In genomic region chr7:135653285-135654080, GRCh38 we compare ENCODE assay signal across 1 cellular context.
TF ChIP-seq lines count a peak whose summit lies in the region.

No MANE protein-coding gene starts in this region.

TF ChIP-seq in HEK293, 187 proteins besides CTCF, POLR2A, EP300 and RAD21 (continued from another document and continues in another):
- TF ChIP-seq ZBTB6 (tag by site-specific recombination; IDR thresholded peaks at IDR 0.05) (no peak), ZNF707 (tag by site-specific recombination; IDR thresholded peaks at IDR 0.05) (no peak), ZNF157 (tag by site-specific recombination; IDR thresholded peaks at IDR 0.05) (no peak), ZNF48 (tag by site-specific recombination; IDR thresholded peaks at IDR 0.05) (no peak), ZNF274 (IDR thresholded peaks at IDR 0.05; ENCODE audit: low read length) (no peak), ZNF274 (tag by site-specific recombination; IDR thresholded peaks at IDR 0.05; ENCODE audit: borderline replicate concordance) (no peak), ZNF354C (tag by site-specific recombination; IDR thresholded peaks at IDR 0.05; ENCODE audit: borderline replicate concordance, low read depth) (peak; percentile 94), SETDB1 (IDR thresholded peaks at IDR 0.05; ENCODE audit: insufficient read length, low read length) (no peak), ZNF561 (tag by site-specific recombination; IDR thresholded peaks at IDR 0.05; ENCODE audit: borderline replicate concordance) (no peak), PBX3 (CRISPR knock-in tag; IDR thresholded peaks at IDR 0.05) (no peak), ZNF596 (tag by site-specific recombination; IDR thresholded peaks at IDR 0.05) (no peak), ZNF600 (tag by site-specific recombination; IDR thresholded peaks at IDR 0.05) (no peak), PRDM6 (tag by site-specific recombination; IDR thresholded peaks at IDR 0.05) (no peak), ZNF449 (tag by site-specific recombination; IDR thresholded peaks at IDR 0.05) (no peak), KLF8 (tag by site-specific recombination; IDR thresholded peaks at IDR 0.05) (no peak), ZNF585B (tag by site-specific recombination; IDR thresholded peaks at IDR 0.05) (no peak), ZNF426 (tag by site-specific recombination; IDR thresholded peaks at IDR 0.05) (peak; percentile 98), ZNF366 (tag by site-specific recombination; conservative IDR thresholded peaks at IDR 0.05) (peak; percentile 57), SP2 (tag by site-specific recombination; IDR thresholded peaks at IDR 0.05) (no peak), GLI2 (tag by site-specific recombination; IDR thresholded peaks at IDR 0.05; ENCODE audit: borderline replicate concordance, low read depth) (peak; percentile 71; the same call in 1 of the 2 replicates), ZNF843 (tag by site-specific recombination; IDR thresholded peaks at IDR 0.05) (no peak), HOXC10 (CRISPR knock-in tag; IDR thresholded peaks at IDR 0.05) (no peak), ZNF670 (tag by site-specific recombination; IDR thresholded peaks at IDR 0.05; ENCODE audit: low read depth) (no peak), ZSCAN23 (tag by site-specific recombination; IDR thresholded peaks at IDR 0.05) (no peak), ZNF239 (tag by site-specific recombination; IDR thresholded peaks at IDR 0.05) (no peak), ZNF623 (tag by site-specific recombination; IDR thresholded peaks at IDR 0.05) (peak; percentile 85), ZNF747 (tag by site-specific recombination; IDR thresholded peaks at IDR 0.05) (no peak), KLF7 (tag by site-specific recombination; IDR thresholded peaks at IDR 0.05; ENCODE audit: borderline replicate concordance) (peak; percentile 43; the same call in 1 of the 2 replicates), GFI1B (tag by site-specific recombination; IDR thresholded peaks at IDR 0.05) (peak; percentile 43; the same call in 1 of the 2 replicates), ZBTB44 (tag by site-specific recombination; IDR thresholded peaks at IDR 0.05) (no peak), ZNF280D (tag by site-specific recombination; IDR thresholded peaks at IDR 0.05) (no peak), ZNF341 (tag by site-specific recombination; IDR thresholded peaks at IDR 0.05; ENCODE audit: low read depth) (0 out of 2 replicates have a peak, but pooled peaks have one; percentile 27), ZNF280C (tag by site-specific recombination; IDR thresholded peaks at IDR 0.05) (no peak), ZNF785 (tag by site-specific recombination; IDR thresholded peaks at IDR 0.05) (no peak), ZNF658 (tag by site-specific recombination; IDR thresholded peaks at IDR 0.05) (no peak), ZNF391 (tag by site-specific recombination; IDR thresholded peaks at IDR 0.05; ENCODE audit: borderline replicate concordance, low read depth) (no peak), ZNF169 (tag by site-specific recombination; IDR thresholded peaks at IDR 0.05) (no peak), OSR2 (tag by site-specific recombination; IDR thresholded peaks at IDR 0.05) (no peak; the same call in 1 of the 2 replicates), ZNF175 (tag by site-specific recombination; IDR thresholded peaks at IDR 0.05) (no peak), REPIN1 (tag by site-specific recombination; IDR thresholded peaks at IDR 0.05; ENCODE audit: low read depth) (no peak), ZSCAN4 (tag by site-specific recombination; IDR thresholded peaks at IDR 0.05) (no peak), ZNF112 (tag by site-specific recombination; IDR thresholded peaks at IDR 0.05) (no peak), AEBP2 (tag by site-specific recombination; IDR thresholded peaks at IDR 0.05; ENCODE audit: borderline replicate concordance) (peak; percentile 95; the same call in 1 of the 2 replicates), ZNF398 (tag by site-specific recombination; IDR thresholded peaks at IDR 0.05) (no peak), ZNF768 (tag by site-specific recombination; IDR thresholded peaks at IDR 0.05) (no peak), ZNF610 (tag by site-specific recombination; IDR thresholded peaks at IDR 0.05; ENCODE audit: borderline replicate concordance) (0 out of 2 replicates have a peak, but pooled peaks have one; percentile 52), ZNF558 (tag by site-specific recombination; IDR thresholded peaks at IDR 0.05) (peak; percentile 88), ZNF404 (tag by site-specific recombination; IDR thresholded peaks at IDR 0.05) (peak; percentile 87), ZNF530 (tag by site-specific recombination; IDR thresholded peaks at IDR 0.05; ENCODE audit: low read depth) (0 out of 2 replicates have a peak, but pooled peaks have one; percentile 47), KLF16 (tag by site-specific recombination; IDR thresholded peaks at IDR 0.05) (no peak), ZNF350 (tag by site-specific recombination; IDR thresholded peaks at IDR 0.05) (no peak), ZSCAN30 (tag by site-specific recombination; IDR thresholded peaks at IDR 0.05) (no peak)
